20 cellular contexts compared by ENCODE assay signal in the genomic region with DNA sequence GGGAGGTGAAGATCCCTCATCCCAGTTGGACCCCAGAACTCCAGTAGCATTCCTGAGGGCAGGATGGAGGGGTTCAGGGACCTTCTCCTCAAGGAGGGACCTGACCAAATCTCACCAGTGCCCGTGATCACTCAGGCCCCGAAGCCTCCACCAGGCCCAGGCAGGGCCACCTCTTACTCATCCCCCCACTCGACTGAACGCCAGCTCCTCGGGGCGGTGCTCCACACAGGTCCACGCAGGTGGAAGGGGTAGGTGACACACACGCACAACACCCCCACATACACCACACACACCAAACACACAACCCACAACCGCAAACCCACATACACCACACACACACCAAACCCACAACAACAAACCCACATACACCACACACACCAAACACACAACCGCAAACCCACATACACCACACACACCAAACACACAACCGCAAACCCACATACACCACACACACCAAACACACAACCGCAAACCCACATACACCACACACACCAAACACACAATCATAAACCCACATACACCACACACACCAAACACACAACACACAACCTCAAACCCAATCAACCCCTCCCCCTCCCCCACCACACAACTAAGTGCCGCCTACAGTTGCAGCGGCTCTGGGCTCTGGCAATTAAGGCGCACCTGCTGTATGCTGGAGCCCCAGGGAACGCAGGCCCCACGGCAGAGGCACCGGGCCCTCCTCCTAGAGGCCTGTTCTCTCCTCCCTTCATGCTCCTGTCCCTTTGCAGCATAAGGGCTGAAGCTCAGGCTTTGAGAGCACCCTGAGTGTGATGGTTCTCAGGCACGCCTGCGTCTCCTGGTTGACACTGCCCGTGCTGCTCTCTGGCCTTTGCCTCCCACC.
DNase-seq lines count a peak whose midpoint lies in the region; ATAC-seq and TF ChIP-seq lines count a peak whose summit lies in the region.
"Had no signal": no experiment of that assay in that cellular context is flagged by ENCODE, and none has a peak within 500 bp of the region (broad histone marks: within the 10 kb centered on the region; RNA-seq: fewer than 3 reads in every experiment).

No MANE protein-coding gene starts in this region.

- H3K18ac ChIP-seq in IMR-90 (ENCODE audit: low read depth, low read length): no peak overlapping the region

- H4K5ac ChIP-seq in IMR-90 (ENCODE audit: low read depth, low read length): no peak overlapping the region

- ATAC-seq in IMR-90 (ENCODE audit: low read depth): no peak
- peak; percentile 19 for ATAC-seq in central memory CD8-positive, alpha-beta T cell (replicated peaks; ENCODE audit: extremely low read depth, poor library complexity, severe bottlenecking)
- peak; percentile 53 for ATAC-seq in stimulated activated effector memory CD8-positive, alpha-beta T cell treated with anti-CD3 and anti-CD28 coated beads, Interleukin-12 subunit alpha, Interleukin-12 subunit beta, amount 100 ng/mL, for 72 hours
- ATAC-seq: PC-3 had no signal

- H4K20me1 ChIP-seq in IMR-90 (ENCODE audit: insufficient read depth, low read length): no peaks in the 10 kb centered on the region

- no peaks in the 10 kb centered on the region for H3K9me3 Mint-ChIP-seq in central memory CD8-positive, alpha-beta T cell
- H3K9me3 Mint-ChIP-seq in stimulated activated effector memory CD8-positive, alpha-beta T cell treated with anti-CD3 and anti-CD28 coated beads, Interleukin-12 subunit alpha, Interleukin-12 subunit beta, amount 100 ng/mL, for 72 hours: no peaks in the 10 kb centered on the region

- no peaks in the 10 kb centered on the region for H3K36me3 ChIP-seq in IMR-90 (ENCODE audit: control insufficient read depth, insufficient read depth, low read length)

- no peak overlapping the region for H4K91ac ChIP-seq in IMR-90 (ENCODE audit: insufficient read depth, low read depth, low read length)

- no peak overlapping the region for H3K23ac ChIP-seq in IMR-90 (ENCODE audit: low read depth, low read length)

- no peak overlapping the region for H3K27ac ChIP-seq in IMR-90 (ENCODE audit: insufficient read depth, low read length)
- H3K27ac ChIP-seq: 22Rv1, C4-2B had no signal

- no peaks in the 10 kb centered on the region for H3K4me1 ChIP-seq in IMR-90 (ENCODE audit: control insufficient read depth, insufficient read depth, low read length)

- no peak overlapping the region for H2BK20ac ChIP-seq in IMR-90 (ENCODE audit: low read depth, low read length)

- no peak overlapping the region for H3K4me2 ChIP-seq in IMR-90 (ENCODE audit: low read depth, low read length)

- no peak for TF ChIP-seq RAD21 in IMR-90 (IDR thresholded peaks at IDR 0.05; ENCODE audit: low read length)

- peaks cover 43% of the 10 kb centered on the region for H3K27me3 Mint-ChIP-seq in central memory CD8-positive, alpha-beta T cell

- H3K56ac ChIP-seq in IMR-90 (ENCODE audit: extremely low read depth, insufficient read depth, low read length): no peak overlapping the region

- DNase-seq in activated CD4-positive, alpha-beta T cell treated with anti-CD3 and anti-CD28 coated beads for 48 hours: peak; percentile 9
- no peak for DNase-seq in activated CD4-positive, alpha-beta T cell treated with anti-CD3 and anti-CD28 coated beads, Interleukin-2, amount 50 U/mL, for 4 hours
- DNase-seq in IMR-90: no peak
- no peak for DNase-seq in central memory CD8-positive, alpha-beta T cell (ENCODE audit: low spot score in 2 of 2)
- no peak for DNase-seq in stimulated activated effector memory CD8-positive, alpha-beta T cell treated with anti-CD3 and anti-CD28 coated beads, Interleukin-12 subunit alpha, Interleukin-12 subunit beta, amount 100 ng/mL, for 72 hours (ENCODE audit: low spot score in 2 of 2)
- no peak for DNase-seq in NCI-H1930 (lab: John Stamatoyannopoulos, UW)
- no peak for DNase-seq in NCI-H1417 (lab: John Stamatoyannopoulos, UW)
- DNase-seq in hippocampal formation (lab: John Stamatoyannopoulos, UW): no peak
- DNase-seq: AML-193, GF-D8, GOT3, KBM-7, NCI-H1105 treated with DMSO at 0.1 percent for 48 hours, NCI-H187, NCI-H2227 treated with DMSO at 0.1 percent for 48 hours, NCI-H510A treated with DMSO at 0.1 percent for 48 hours, NCI-H774, PC-3 had no signal

- no peak overlapping the region for H2AK5ac ChIP-seq in IMR-90 (ENCODE audit: low read depth, low read length)

- peak overlapping the region; percentile 20 for H3K4me3 Mint-ChIP-seq in central memory CD8-positive, alpha-beta T cell
- no peak overlapping the region for H3K4me3 Mint-ChIP-seq in stimulated activated effector memory CD8-positive, alpha-beta T cell treated with anti-CD3 and anti-CD28 coated beads, Interleukin-12 subunit alpha, Interleukin-12 subunit beta, amount 100 ng/mL, for 72 hours

- peak overlapping the region; percentile 42 for H3K27ac Mint-ChIP-seq in central memory CD8-positive, alpha-beta T cell (ENCODE audit: low read depth)
- H3K27ac Mint-ChIP-seq in stimulated activated effector memory CD8-positive, alpha-beta T cell treated with anti-CD3 and anti-CD28 coated beads, Interleukin-12 subunit alpha, Interleukin-12 subunit beta, amount 100 ng/mL, for 72 hours: peak overlapping the region; percentile 65

- no CpG with 5 or more reads among the region's 21 CpGs for WGBS in IMR-90 (ENCODE audit: extremely low coverage in 2 of 2, insufficient read length in 1 of 2), 2 experiments

- dilution Hi-C loops in IMR-90 (cut with HindIII; ENCODE audit: low sequenced_read_pairs, unreplicated experiment): no loop called here

- POLR2A ChIA-PET in IMR-90 (lab: Charles Lee; ENCODE audit: unreplicated experiment): no interaction called here

- peaks cover 63% of the 10 kb centered on the region for H3K9me3 ChIP-seq in IMR-90 (ENCODE audit: control insufficient read depth, insufficient read depth, low read length)

- H3K9ac ChIP-seq in IMR-90 (ENCODE audit: low read depth, low read length): no peak overlapping the region

- no peaks in the 10 kb centered on the region for H3K27me3 ChIP-seq in IMR-90 (ENCODE audit: control insufficient read depth, insufficient read depth, low read length)

- TF ChIP-seq POLR2A in IMR-90 (IDR thresholded peaks at IDR 0.05; ENCODE audit: low read depth, low read length): no peak

- H3K4ac ChIP-seq in IMR-90 (ENCODE audit: low read depth, low read length): no peak overlapping the region

- CTCF ChIA-PET in IMR-90 (lab: Yijun Ruan, JAX): no interaction called here

- H3K9me1 ChIP-seq in IMR-90 (ENCODE audit: insufficient read depth, low read length): no peaks in the 10 kb centered on the region

- BruUV-seq in IMR-90 (replicated peaks; lab: Mats Ljungman, UMichigan): no TSS peak

- no peak for TF ChIP-seq CTCF in IMR-90 (conservative IDR thresholded peaks at IDR 0.05; ENCODE audit: low read depth, low read length)

- H3K14ac ChIP-seq in IMR-90 (replicated peaks; ENCODE audit: low read depth, low read length): no peak overlapping the region

- peaks cover 12% of the 10 kb centered on the region for H3K36me3 Mint-ChIP-seq in central memory CD8-positive, alpha-beta T cell (ENCODE audit: insufficient read depth)
- H3K36me3 Mint-ChIP-seq in stimulated activated effector memory CD8-positive, alpha-beta T cell treated with anti-CD3 and anti-CD28 coated beads, Interleukin-12 subunit alpha, Interleukin-12 subunit beta, amount 100 ng/mL, for 72 hours: peaks cover 24% of the 10 kb centered on the region

- no peak overlapping the region for H2BK120ac ChIP-seq in IMR-90 (ENCODE audit: low read depth, low read length)

- no peak overlapping the region for H2AFZ ChIP-seq in IMR-90 (replicated peaks; ENCODE audit: low read length, poor library complexity)

- H3K4me3 ChIP-seq in IMR-90 (ENCODE audit: insufficient read depth, low read depth, low read length): no peak overlapping the region

- in situ Hi-C loops in IMR-90 (cut with MboI; ENCODE audit: low sequenced_read_pairs): no loop called here

- no peak overlapping the region for H4K8ac ChIP-seq in IMR-90 (ENCODE audit: low read depth in 2 of 2, low read length in 2 of 2)

- H2BK15ac ChIP-seq in IMR-90 (ENCODE audit: low read depth, low read length): no peak overlapping the region

- no peaks in the 10 kb centered on the region for H3K79me1 ChIP-seq in IMR-90 (ENCODE audit: low read depth in 1 of 2, low read length in 2 of 2)

- H2AK9ac ChIP-seq in IMR-90 (replicated peaks; ENCODE audit: low read depth, low read length, poor library complexity): no peak overlapping the region

- intact Hi-C loops in IMR-90 (cut with micrococcal nuclease): no loop called here

- peak overlapping the region; percentile 13 for H2BK5ac ChIP-seq in IMR-90 (ENCODE audit: low read depth, low read length, poor library complexity, severe bottlenecking)

- peaks cover 43% of the 10 kb centered on the region for H3K4me1 Mint-ChIP-seq in central memory CD8-positive, alpha-beta T cell
- H3K4me1 Mint-ChIP-seq in stimulated activated effector memory CD8-positive, alpha-beta T cell treated with anti-CD3 and anti-CD28 coated beads, Interleukin-12 subunit alpha, Interleukin-12 subunit beta, amount 100 ng/mL, for 72 hours: peaks cover 50% of the 10 kb centered on the region

TF ChIP-seq in IMR-90, 13 proteins besides CTCF, POLR2A, EP300 and RAD21 (continues in another document):
- TF ChIP-seq RFX5 (IDR thresholded peaks at IDR 0.05; ENCODE audit: low read depth, low read length) (no peak), NFE2L2 (IDR thresholded peaks at IDR 0.05; ENCODE audit: low read depth, low read length) (no peak), MXI1 (IDR thresholded peaks at IDR 0.05; ENCODE audit: borderline replicate concordance, low read depth, low read length) (no peak), MAFK (IDR thresholded peaks at IDR 0.05; ENCODE audit: low read depth, low read length) (no peak), FOS (IDR thresholded peaks at IDR 0.05; ENCODE audit: low read depth, low read length) (no peak), SMC3 (IDR thresholded peaks at IDR 0.05; ENCODE audit: low read depth, low read length) (no peak), BHLHE40 (IDR thresholded peaks at IDR 0.05; ENCODE audit: low read depth, low read length) (no peak), CEBPB (IDR thresholded peaks at IDR 0.05; ENCODE audit: low read depth, low read length) (no peak), RCOR1 (IDR thresholded peaks at IDR 0.05; ENCODE audit: insufficient replicate concordance, low read length) (no peak), MAZ (IDR thresholded peaks at IDR 0.05; ENCODE audit: borderline replicate concordance, low read depth, low read length) (no peak)
- TF ChIP-seq, protein P1, sequence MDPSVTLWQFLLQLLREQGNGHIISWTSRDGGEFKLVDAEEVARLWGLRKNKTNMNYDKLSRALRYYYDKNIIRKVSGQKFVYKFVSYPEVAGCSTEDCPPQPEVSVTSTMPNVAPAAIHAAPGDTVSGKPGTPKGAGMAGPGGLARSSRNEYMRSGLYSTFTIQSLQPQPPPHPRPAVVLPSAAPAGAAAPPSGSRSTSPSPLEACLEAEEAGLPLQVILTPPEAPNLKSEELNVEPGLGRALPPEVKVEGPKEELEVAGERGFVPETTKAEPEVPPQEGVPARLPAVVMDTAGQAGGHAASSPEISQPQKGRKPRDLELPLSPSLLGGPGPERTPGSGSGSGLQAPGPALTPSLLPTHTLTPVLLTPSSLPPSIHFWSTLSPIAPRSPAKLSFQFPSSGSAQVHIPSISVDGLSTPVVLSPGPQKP (IDR thresholded peaks at IDR 0.05; ENCODE audit: borderline replicate concordance, low read depth, low read length): no peak
